1 cellular context compared by ENCODE assay signal in the genomic region with DNA sequence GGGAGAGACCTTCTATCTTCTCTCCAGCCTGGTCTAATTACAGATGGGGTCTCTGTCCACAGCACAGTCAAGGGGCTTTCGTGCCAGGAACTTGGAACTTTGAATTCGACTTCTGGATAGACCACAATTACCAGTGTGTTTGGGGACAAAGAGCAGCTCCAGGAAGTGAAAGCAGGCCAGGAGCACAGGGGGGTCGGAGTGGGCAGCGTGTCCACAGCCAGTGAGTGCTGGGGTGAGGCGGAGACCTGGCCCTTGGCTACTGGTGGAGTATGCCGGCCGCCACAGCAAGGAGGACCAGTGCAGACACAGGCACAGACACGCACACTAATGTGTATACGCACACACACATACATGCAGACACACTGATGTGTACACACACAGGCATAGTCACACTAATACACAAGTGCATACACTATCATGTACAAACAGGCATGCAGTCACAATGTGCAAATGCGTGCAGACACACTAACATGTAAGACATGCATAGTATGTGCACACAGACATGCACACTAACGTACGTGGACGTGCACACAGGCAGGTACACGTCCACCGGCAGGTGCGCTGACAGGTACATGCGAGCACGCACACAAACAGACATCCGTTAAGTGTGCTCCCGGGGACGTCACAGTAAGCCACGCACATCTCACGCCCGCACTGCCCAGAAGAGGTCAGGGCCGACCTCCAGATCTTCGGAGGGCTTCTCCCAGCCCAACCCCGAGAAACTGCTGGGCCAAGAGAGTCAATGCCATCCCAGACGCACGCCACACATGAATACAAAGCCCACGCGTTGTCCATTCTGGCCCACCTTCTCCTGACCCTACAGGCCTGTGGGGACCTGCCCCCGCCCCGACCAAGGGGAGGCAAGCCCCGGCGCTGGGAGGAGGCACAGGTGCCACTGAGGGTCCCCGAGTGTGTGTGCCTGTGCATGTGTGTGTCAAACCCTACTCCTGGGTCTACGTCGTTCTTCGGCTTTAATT.
TF ChIP-seq lines count a peak whose summit lies in the region.

No MANE protein-coding gene starts in this region.

TF ChIP-seq in HEK293T, 16 proteins besides CTCF, POLR2A, EP300 and RAD21 (continued from another document):
- no peak for TF ChIP-seq SUZ12 (IDR thresholded peaks at IDR 0.05)
- TF ChIP-seq FOXM1 (IDR thresholded peaks at IDR 0.05; ENCODE audit: borderline replicate concordance): no peak
- TF ChIP-seq, protein P1, sequence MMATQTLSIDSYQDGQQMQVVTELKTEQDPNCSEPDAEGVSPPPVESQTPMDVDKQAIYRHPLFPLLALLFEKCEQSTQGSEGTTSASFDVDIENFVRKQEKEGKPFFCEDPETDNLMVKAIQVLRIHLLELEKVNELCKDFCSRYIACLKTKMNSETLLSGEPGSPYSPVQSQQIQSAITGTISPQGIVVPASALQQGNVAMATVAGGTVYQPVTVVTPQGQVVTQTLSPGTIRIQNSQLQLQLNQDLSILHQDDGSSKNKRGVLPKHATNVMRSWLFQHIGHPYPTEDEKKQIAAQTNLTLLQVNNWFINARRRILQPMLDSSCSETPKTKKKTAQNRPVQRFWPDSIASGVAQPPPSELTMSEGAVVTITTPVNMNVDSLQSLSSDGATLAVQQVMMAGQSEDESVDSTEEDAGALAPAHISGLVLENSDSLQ (IDR thresholded peaks at IDR 0.05): no peak
- TF ChIP-seq ZNF384 (IDR thresholded peaks at IDR 0.05): no peak
- TF ChIP-seq BHLHE40 (IDR thresholded peaks at IDR 0.05; ENCODE audit: borderline replicate concordance): no peak
